ENCODE assay signal across 17 cellular contexts in genomic region chr11:77813256-77813655, GRCh38. TPM values are rescaled to one million over a fixed set of nuclear protein-coding genes. Genes with fewer than 3 reads are reported as not detected.
DNase-seq lines count a peak whose midpoint lies in the region; ATAC-seq and TF ChIP-seq lines count a peak whose summit lies in the region.
"Had no signal": no experiment of that assay in that cellular context is flagged by ENCODE, and none has a peak within 500 bp of the region (broad histone marks: within the 10 kb centered on the region; RNA-seq: fewer than 3 reads in every experiment).

No MANE protein-coding gene starts in this region.

- H4K20me1 ChIP-seq in osteoblast (ENCODE audit: insufficient read depth, low read length), result peaks cover 76% of the 10 kb centered on the region

- no peaks in the 10 kb centered on the region for H3K36me3 ChIP-seq in osteoblast (ENCODE audit: insufficient read depth, low read length)
- H3K36me3 ChIP-seq in upper lobe of left lung, result peaks cover 0 to 15% (median 1%) of the 10 kb centered on the region in 4 donors
- H3K36me3 ChIP-seq: SJSA1 had no signal

- H3K27ac ChIP-seq in osteoblast (ENCODE audit: low read depth, low read length), result no peak overlapping the region
- no peak overlapping the region for H3K27ac ChIP-seq in upper lobe of left lung
- H3K27ac ChIP-seq: A549, SJSA1 had no signal

- peaks cover 97% of the 10 kb centered on the region for H3K79me2 ChIP-seq in osteoblast (ENCODE audit: insufficient read depth, low read length)

- H3K9me3 ChIP-seq in osteoblast (ENCODE audit: low read depth, low read length) (no peaks in the 10 kb centered on the region), upper lobe of left lung (no peaks in the 10 kb centered on the region)
- H3K9me3 ChIP-seq: BE2C, SJSA1 had no signal

- H3K27me3 ChIP-seq in osteoblast (ENCODE audit: insufficient read depth, low read length) (no peaks in the 10 kb centered on the region), upper lobe of left lung (no peaks in the 10 kb centered on the region)
- H3K27me3 ChIP-seq: BE2C, SJSA1 had no signal

- no peak overlapping the region for H2AFZ ChIP-seq in osteoblast (ENCODE audit: low read length)

- ATAC-seq in upper lobe of left lung (ENCODE audit: low FRiP score in 2 of 2) (no peak), HG03439 (IDR thresholded peaks at IDR 0.05; ENCODE audit: unreplicated experiment) (no peak)
- ATAC-seq: A549, Right ventricle myocardium inferior had no signal

- TF ChIP-seq CTCF in astrocyte of the spinal cord (IDR thresholded peaks at IDR 0.05; ENCODE audit: low read depth, low read length) (no peak), osteoblast (IDR thresholded peaks at IDR 0.05; ENCODE audit: extremely low read depth, low read depth, low read length) (no peak), upper lobe of left lung (IDR thresholded peaks at IDR 0.05) (no peak)

- 92 to 96% methylated on average over 9 of the region's 9 CpGs for WGBS in upper lobe of left lung, 2 donors

- no peak for TF ChIP-seq POLR2A in upper lobe of left lung (IDR thresholded peaks at IDR 0.05)

- in situ Hi-C loops in astrocyte of the spinal cord (cut with HindIII; ENCODE audit: low sequenced_read_pairs), result no loop called here

- peak; percentile 53 for DNase-seq in ELR (ENCODE audit: low read depth)
- peak; percentile 37 for DNase-seq in RPMI7951 (ENCODE audit: low read depth)
- peak; percentile 43 for DNase-seq in astrocyte of the spinal cord (ENCODE audit: low read depth, low spot score)
- DNase-seq in osteoblast (ENCODE audit: insufficient read length, low spot score, missing footprints), result peak; percentile 0
- no peak for DNase-seq in upper lobe of left lung
- no peak for DNase-seq in NAMALWA (ENCODE audit: low spot score)
- DNase-seq: BE2C, MV-4-11, NCI-H1417, NCI-H187, NCI-H446, NCI-H526 treated with DMSO at 0.1 percent for 48 hours, OCI-M1 had no signal

- TF ChIP-seq EP300 in upper lobe of left lung (IDR thresholded peaks at IDR 0.05), result no peak

- H3K4me2 ChIP-seq in osteoblast (ENCODE audit: insufficient read depth, low read length), result no peak overlapping the region
- H3K4me2 ChIP-seq: A549 had no signal

- no peak overlapping the region for H3K4me3 ChIP-seq in astrocyte of the spinal cord (ENCODE audit: low read depth, low read length)
- H3K4me3 ChIP-seq in osteoblast (ENCODE audit: insufficient read depth, low read length), result no peak overlapping the region
- H3K4me3 ChIP-seq in upper lobe of left lung, result no peak overlapping the region
- H3K4me3 ChIP-seq: A549, SJSA1 had no signal

- H3K4me1 ChIP-seq in osteoblast (ENCODE audit: insufficient read depth, low read length), result peaks cover 5% of the 10 kb centered on the region
- peaks cover 6 to 16% (median 9%) of the 10 kb centered on the region in 4 donors for H3K4me1 ChIP-seq in upper lobe of left lung
- H3K4me1 ChIP-seq: BE2C, SJSA1 had no signal

RNA-seq across cellular contexts. Expression of gene RSF1, which starts 7.3 kb away (rescaled TPM):
- 13.1 and 16.1 TPM in 2 replicates for total RNA-seq in RPMI7951 (2014; rRNA removed; shearing (Covaris generic))
- total RNA-seq in osteoblast (36.9 and 41.8 TPM in 2 replicates), upper lobe of left lung (100 to 1,000 TPM in 1 of 6 donors, 10 to 100 TPM in 5; 36.2 to 136 (median 71.2) TPM)

RNA-seq across cellular contexts. Expression of gene AAMDC, which starts 7.7 kb away (rescaled TPM):
- 71.7 and 72.2 TPM in 2 replicates for total RNA-seq in RPMI7951 (2014; rRNA removed; shearing (Covaris generic))
- total RNA-seq in osteoblast, result 14.8 and 15.6 TPM in 2 replicates
- 10 to 100 TPM in 5 of 6 donors, not detected in 1; 26.2 to 36.1 (median 29.3) TPM for total RNA-seq in upper lobe of left lung

Comparison
In these comparisons a context has a peak if more than half of its experiments do, and no peak if none do; other contexts are left out.
1. DNase-seq: peak in ELR (single experiment), RPMI7951 (single experiment), astrocyte of the spinal cord (single experiment) and osteoblast (single experiment); none in upper lobe of left lung (0 of 2) and NAMALWA (single experiment).